8 cellular contexts compared by ENCODE assay signal in genomic region chr19:10112895-10113591, GRCh38. TPM values are rescaled to one million over a fixed set of nuclear protein-coding genes. Genes with fewer than 3 reads are reported as not detected.
DNase-seq lines count a peak whose midpoint lies in the region; ATAC-seq, FAIRE-seq and TF ChIP-seq lines count a peak whose summit lies in the region.

No MANE protein-coding gene starts in this region.

- H3K27ac ChIP-seq in dorsolateral prefrontal cortex = peak overlapping the region in 17 of 59 donors; percentile 4 to 42 (median 16)

- TF ChIP-seq CTCF in GM10248 (IDR thresholded peaks at IDR 0.05; ENCODE audit: control extremely low read depth, extremely low read depth, low read depth, missing control alignments) (peak; percentile 81), dorsolateral prefrontal cortex (IDR thresholded peaks at IDR 0.05 in 54 of 56, conservative IDR thresholded peaks at IDR 0.05 in 2 of 56; ENCODE audit: low read depth in 1 of 56, partially characterized antibody in 56 of 56) (peak in 53 of 56 donors; percentile 18 to 66 (median 49))

- ATAC-seq in natural killer cell treated with Interleukin-12 subunit alpha and Interleukin-12 subunit beta and Interleukin-15 and Interleukin-18, amount 100 ng/mL, for 72 hours = peak; percentile 51 to 64
- ATAC-seq in GM21526 (IDR thresholded peaks at IDR 0.05; ENCODE audit: low FRiP score, unreplicated experiment) = no peak

- peaks cover 70% of the 10 kb centered on the region for H3K36me3 Mint-ChIP-seq in activated CD4-positive, alpha-beta T cell treated with anti-CD3 and anti-CD28 coated beads, Interleukin-2, amount 10 ng/mL, durations not matched to agents 24 days and 14 days (ENCODE audit: low read depth)
- H3K36me3 Mint-ChIP-seq in natural killer cell treated with Interleukin-12 subunit alpha and Interleukin-12 subunit beta and Interleukin-15 and Interleukin-18, amount 100 ng/mL, for 72 hours = no peaks in the 10 kb centered on the region

- peaks cover 39% of the 10 kb centered on the region for H3K4me1 Mint-ChIP-seq in activated CD4-positive, alpha-beta T cell treated with anti-CD3 and anti-CD28 coated beads, Interleukin-2, amount 10 ng/mL, durations not matched to agents 24 days and 14 days
- H3K4me1 Mint-ChIP-seq in natural killer cell treated with Interleukin-12 subunit alpha and Interleukin-12 subunit beta and Interleukin-15 and Interleukin-18, amount 100 ng/mL, for 72 hours (ENCODE audit: low read depth in 2 of 2) = peaks cover 48 to 52% of the 10 kb centered on the region in 2 donors

- H3K27ac Mint-ChIP-seq in activated CD4-positive, alpha-beta T cell treated with anti-CD3 and anti-CD28 coated beads, Interleukin-2, amount 10 ng/mL, durations not matched to agents 24 days and 14 days = peak overlapping the region; percentile 91
- peak overlapping the region; percentile 80 to 88 for H3K27ac Mint-ChIP-seq in natural killer cell treated with Interleukin-12 subunit alpha and Interleukin-12 subunit beta and Interleukin-15 and Interleukin-18, amount 100 ng/mL, for 72 hours

- peak overlapping the region; percentile 58 for H3K4me3 Mint-ChIP-seq in activated CD4-positive, alpha-beta T cell treated with anti-CD3 and anti-CD28 coated beads, Interleukin-2, amount 10 ng/mL, durations not matched to agents 24 days and 14 days
- H3K4me3 Mint-ChIP-seq in natural killer cell treated with Interleukin-12 subunit alpha and Interleukin-12 subunit beta and Interleukin-15 and Interleukin-18, amount 100 ng/mL, for 72 hours = peak overlapping the region; percentile 62

- no peaks in the 10 kb centered on the region for H3K27me3 Mint-ChIP-seq in activated CD4-positive, alpha-beta T cell treated with anti-CD3 and anti-CD28 coated beads, Interleukin-2, amount 10 ng/mL, durations not matched to agents 24 days and 14 days
- no peaks in the 10 kb centered on the region for H3K27me3 Mint-ChIP-seq in natural killer cell treated with Interleukin-12 subunit alpha and Interleukin-12 subunit beta and Interleukin-15 and Interleukin-18, amount 100 ng/mL, for 72 hours

- intact Hi-C loops in activated CD4-positive, alpha-beta T cell treated with anti-CD3 and anti-CD28 coated beads, Interleukin-2, amount 10 ng/mL, durations not matched to agents 24 days and 14 days (cut with micrococcal nuclease) = loop anchor here (2.0 to 10.0 kb wide), 2 partner anchors 14 to 178 kb away; partner anchors contain the start of gene OLFM2
- intact Hi-C loops in dorsolateral prefrontal cortex (cut with DNase I) = loop anchor here (5.0 kb wide), 1 partner anchor 181 kb away; no protein-coding TSS in a partner anchor

- CTCF ChIA-PET in GM10248 (lab: Yijun Ruan, JAX) = interaction anchor here (0.5 to 11.7 kb wide), 16 partner anchors 10 to 184 kb away, joined by 3 to 163 read pairs (median 5); partner anchors contain the start of gene ANGPTL6

- POLR2A ChIA-PET in GM10248 (lab: Yijun Ruan, JAX) = interaction anchor here (0.7 to 1.9 kb wide), 3 partner anchors 14 to 120 kb away, joined by 3 to 10 read pairs (median 5); no protein-coding TSS in a partner anchor

- H3K4me3 ChIP-seq in dorsolateral prefrontal cortex = peak overlapping the region in 4 of 59 donors; percentile 14 to 39 (median 17)

- FAIRE-seq in RCC 7860 (lab: Jason Lieb, UNC) = no peak

- DNase-seq in GM10248 (ENCODE audit: extremely low spot score) = peak; percentile 59
- peak; percentile 36 for DNase-seq in MV-4-11 (lab: John Stamatoyannopoulos, UW)
- peak; percentile 90 for DNase-seq in activated CD4-positive, alpha-beta T cell treated with anti-CD3 and anti-CD28 coated beads, Interleukin-2, amount 10 ng/mL, durations not matched to agents 24 days and 14 days
- DNase-seq in dorsolateral prefrontal cortex = peak in 3 of 10 donors; percentile 20 to 54 (median 33)
- no peak for DNase-seq in natural killer cell treated with Interleukin-12 subunit alpha and Interleukin-12 subunit beta and Interleukin-15 and Interleukin-18, amount 100 ng/mL, for 72 hours (ENCODE audit: low spot score)
- no peak for DNase-seq in LoVo (ENCODE audit: low spot score)
- DNase-seq in RCC 7860 (ENCODE audit: low spot score) = no peak

- no peaks in the 10 kb centered on the region for H3K27me3 ChIP-seq in dorsolateral prefrontal cortex

- no peaks in the 10 kb centered on the region for H3K9me3 Mint-ChIP-seq in activated CD4-positive, alpha-beta T cell treated with anti-CD3 and anti-CD28 coated beads, Interleukin-2, amount 10 ng/mL, durations not matched to agents 24 days and 14 days
- H3K9me3 Mint-ChIP-seq in natural killer cell treated with Interleukin-12 subunit alpha and Interleukin-12 subunit beta and Interleukin-15 and Interleukin-18, amount 100 ng/mL, for 72 hours = no peaks in the 10 kb centered on the region

RNA-seq across cellular contexts. Expression of gene P2RY11, which starts 1.6 kb away (rescaled TPM):
- 61.1 and 62.5 TPM in 2 replicates for total RNA-seq in activated CD4-positive, alpha-beta T cell treated with anti-CD3 and anti-CD28 coated beads, Interleukin-2, amount 10 ng/mL, durations not matched to agents 24 days and 14 days
- total RNA-seq in dorsolateral prefrontal cortex = 10 to 100 TPM; 14.1 to 36.6 (median 23.2) TPM
- total RNA-seq in natural killer cell treated with Interleukin-12 subunit alpha and Interleukin-12 subunit beta and Interleukin-15 and Interleukin-18, amount 100 ng/mL, for 72 hours = 10 to 100 TPM; 35.0 to 35.6 TPM

RNA-seq across cellular contexts. Expression of gene EIF3G, which starts 6.7 kb away (rescaled TPM):
- 335 and 341 TPM in 2 replicates for total RNA-seq in activated CD4-positive, alpha-beta T cell treated with anti-CD3 and anti-CD28 coated beads, Interleukin-2, amount 10 ng/mL, durations not matched to agents 24 days and 14 days
- 100 to 1,000 TPM in 80 of 120 experiments, 10 to 100 TPM in 40; 78.7 to 131 (median 104) TPM for total RNA-seq in dorsolateral prefrontal cortex
- 100 to 1,000 TPM; 245 to 329 TPM for total RNA-seq in natural killer cell treated with Interleukin-12 subunit alpha and Interleukin-12 subunit beta and Interleukin-15 and Interleukin-18, amount 100 ng/mL, for 72 hours

RNA-seq across cellular contexts. Expression of gene PPAN, which starts 6.9 kb away (rescaled TPM):
- total RNA-seq in activated CD4-positive, alpha-beta T cell treated with anti-CD3 and anti-CD28 coated beads, Interleukin-2, amount 10 ng/mL, durations not matched to agents 24 days and 14 days = 222 and 232 TPM in 2 replicates
- total RNA-seq in dorsolateral prefrontal cortex = 10 to 100 TPM; 32.9 to 65.3 (median 43.5) TPM
- total RNA-seq in natural killer cell treated with Interleukin-12 subunit alpha and Interleukin-12 subunit beta and Interleukin-15 and Interleukin-18, amount 100 ng/mL, for 72 hours = 100 to 1,000 TPM; 114 to 178 TPM

RNA-seq across cellular contexts. Expression of gene ANGPTL6, which starts 10.6 kb away (rescaled TPM):
- total RNA-seq in activated CD4-positive, alpha-beta T cell treated with anti-CD3 and anti-CD28 coated beads, Interleukin-2, amount 10 ng/mL, durations not matched to agents 24 days and 14 days = 9.9 and 11.4 TPM in 2 replicates
- 1 to 10 TPM in 47 of 120 experiments, under 1 TPM in 64, not detected in 9; 0.31 to 4.0 (median 0.87) TPM for total RNA-seq in dorsolateral prefrontal cortex
- total RNA-seq in natural killer cell treated with Interleukin-12 subunit alpha and Interleukin-12 subunit beta and Interleukin-15 and Interleukin-18, amount 100 ng/mL, for 72 hours = 1 to 10 TPM; 5.1 to 5.2 TPM

RNA-seq across cellular contexts. Expression of gene SHFL, which starts 26.9 kb away (rescaled TPM):
- total RNA-seq in activated CD4-positive, alpha-beta T cell treated with anti-CD3 and anti-CD28 coated beads, Interleukin-2, amount 10 ng/mL, durations not matched to agents 24 days and 14 days = 56.0 and 60.5 TPM in 2 replicates
- total RNA-seq in dorsolateral prefrontal cortex = 10 to 100 TPM; 34.9 to 82.2 (median 49.6) TPM
- 10 to 100 TPM; 61.9 to 83.1 TPM for total RNA-seq in natural killer cell treated with Interleukin-12 subunit alpha and Interleukin-12 subunit beta and Interleukin-15 and Interleukin-18, amount 100 ng/mL, for 72 hours

Comparison
In these comparisons a context has a peak if more than half of its experiments do, and no peak if none do; other contexts are left out.
1. DNase-seq: peak in GM10248 (single experiment), MV-4-11 (single experiment) and activated CD4-positive, alpha-beta T cell treated with anti-CD3 and anti-CD28 coated beads, Interleukin-2, amount 10 ng/mL, durations not matched to agents 24 days and 14 days (single experiment); none in natural killer cell treated with Interleukin-12 subunit alpha and Interleukin-12 subunit beta and Interleukin-15 and Interleukin-18, amount 100 ng/mL, for 72 hours (single experiment), LoVo (single experiment) and RCC 7860 (single experiment).